In the genomic region with DNA sequence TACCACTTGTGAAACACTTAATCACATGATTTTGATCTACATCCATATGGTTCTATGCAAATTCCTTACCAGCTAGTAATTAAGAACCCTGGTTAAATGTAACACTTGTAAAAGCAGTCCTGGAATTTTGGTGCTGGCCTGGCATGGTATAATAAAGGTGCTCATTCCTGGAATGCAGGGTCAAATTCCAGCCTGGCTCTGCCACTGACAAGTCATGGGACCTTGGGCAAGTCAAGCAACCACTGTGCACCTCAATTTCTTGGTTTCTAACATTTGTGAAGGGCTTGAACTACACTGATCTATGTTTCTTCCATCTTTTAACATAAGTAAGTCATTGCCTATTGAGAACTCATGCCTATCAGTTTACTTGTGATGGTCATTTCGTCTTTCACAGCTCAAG, we compare ENCODE assay signal across 17 cellular contexts.
DNase-seq lines count a peak whose midpoint lies in the region; ATAC-seq and TF ChIP-seq lines count a peak whose summit lies in the region.
"Had no signal": no experiment of that assay in that cellular context is flagged by ENCODE, and none has a peak within 500 bp of the region (broad histone marks: within the 10 kb centered on the region; RNA-seq: fewer than 3 reads in every experiment).

No MANE protein-coding gene starts in this region.

- H3K4me3 ChIP-seq in hepatocyte, result no peak overlapping the region
- H3K4me3 ChIP-seq: skin epidermis, stomach had no signal

- peak overlapping the region; percentile 24 for H3K4me3 Mint-ChIP-seq in activated naive CD4-positive, alpha-beta T cell treated with anti-CD3 and anti-CD28 coated beads, Interleukin-2, amount 50 U/mL, for 24 hours
- H3K4me3 Mint-ChIP-seq in activated T-helper 17 cell treated with anti-CD3 and anti-CD28 coated beads, Interleukin-2, amount 50 U/mL, for 72 hours, result peak overlapping the region; percentile 73
- H3K4me3 Mint-ChIP-seq in stimulated activated naive B cell treated with anti-CD40 and anti-IgM and Interleukin-4, amounts not matched to agents 10 μg/mL and 1 μg/mL and 100 μg/mL, for 72 hours, result no peak overlapping the region

- no peak for ATAC-seq in activated T-helper 17 cell treated with anti-CD3 and anti-CD28 coated beads, Interleukin-2, amount 50 U/mL, for 72 hours (replicated peaks)
- ATAC-seq in stimulated activated naive B cell treated with anti-CD40 and anti-IgM and Interleukin-4, amounts not matched to agents 10 μg/mL and 1 μg/mL and 100 μg/mL, for 72 hours (replicated peaks), result no peak
- ATAC-seq in HG02938 (IDR thresholded peaks at IDR 0.05; ENCODE audit: unreplicated experiment), result no peak
- ATAC-seq: left cardiac atrium had no signal

- H3K27me3 ChIP-seq in hepatocyte, result no peaks in the 10 kb centered on the region
- H3K27me3 ChIP-seq: stomach had no signal

- no peaks in the 10 kb centered on the region for H3K9me2 ChIP-seq in hepatocyte (replicated peaks; ENCODE audit: insufficient read depth)

- H3K27me3 Mint-ChIP-seq in activated naive CD4-positive, alpha-beta T cell treated with anti-CD3 and anti-CD28 coated beads, Interleukin-2, amount 50 U/mL, for 24 hours, result no peaks in the 10 kb centered on the region
- no peaks in the 10 kb centered on the region for H3K27me3 Mint-ChIP-seq in activated T-helper 17 cell treated with anti-CD3 and anti-CD28 coated beads, Interleukin-2, amount 50 U/mL, for 72 hours
- H3K27me3 Mint-ChIP-seq in stimulated activated naive B cell treated with anti-CD40 and anti-IgM and Interleukin-4, amounts not matched to agents 10 μg/mL and 1 μg/mL and 100 μg/mL, for 72 hours, result no peaks in the 10 kb centered on the region

- H3K36me3 Mint-ChIP-seq in activated naive CD4-positive, alpha-beta T cell treated with anti-CD3 and anti-CD28 coated beads, Interleukin-2, amount 50 U/mL, for 24 hours, result no peaks in the 10 kb centered on the region
- H3K36me3 Mint-ChIP-seq in activated T-helper 17 cell treated with anti-CD3 and anti-CD28 coated beads, Interleukin-2, amount 50 U/mL, for 72 hours (ENCODE audit: low read depth), result peaks cover 5% of the 10 kb centered on the region
- H3K36me3 Mint-ChIP-seq in stimulated activated naive B cell treated with anti-CD40 and anti-IgM and Interleukin-4, amounts not matched to agents 10 μg/mL and 1 μg/mL and 100 μg/mL, for 72 hours, result peaks cover 6 to 9% of the 10 kb centered on the region in 2 donors

- no peaks in the 10 kb centered on the region for H3K9me3 ChIP-seq in hepatocyte (ENCODE audit: low read depth)
- H3K9me3 ChIP-seq: stomach had no signal

- H3K27ac ChIP-seq in hepatocyte, result no peak overlapping the region
- H3K27ac ChIP-seq: parathyroid adenoma had no signal

- H3K4me1 Mint-ChIP-seq in activated naive CD4-positive, alpha-beta T cell treated with anti-CD3 and anti-CD28 coated beads, Interleukin-2, amount 50 U/mL, for 24 hours, result peaks cover 35% of the 10 kb centered on the region
- H3K4me1 Mint-ChIP-seq in activated T-helper 17 cell treated with anti-CD3 and anti-CD28 coated beads, Interleukin-2, amount 50 U/mL, for 72 hours, result peaks cover 33% of the 10 kb centered on the region
- peaks cover 27 to 74% of the 10 kb centered on the region in 2 donors for H3K4me1 Mint-ChIP-seq in stimulated activated naive B cell treated with anti-CD40 and anti-IgM and Interleukin-4, amounts not matched to agents 10 μg/mL and 1 μg/mL and 100 μg/mL, for 72 hours

- POLR2A ChIA-PET in HEK293T (lab: Yijun Ruan, JAX), result no interaction called here

- in situ Hi-C loops in GM13977 (cut with MboI; ENCODE audit: low pct_unique_long_range_greater_than_20kb, low sequenced_read_pairs, unreplicated experiment), result no loop called here

- H2AFZ ChIP-seq in hepatocyte, result no peak overlapping the region

- peaks cover 3% of the 10 kb centered on the region for H3K9me3 Mint-ChIP-seq in activated naive CD4-positive, alpha-beta T cell treated with anti-CD3 and anti-CD28 coated beads, Interleukin-2, amount 50 U/mL, for 24 hours
- peaks cover 10% of the 10 kb centered on the region for H3K9me3 Mint-ChIP-seq in activated T-helper 17 cell treated with anti-CD3 and anti-CD28 coated beads, Interleukin-2, amount 50 U/mL, for 72 hours
- peaks cover 10 to 11% of the 10 kb centered on the region in 2 donors for H3K9me3 Mint-ChIP-seq in stimulated activated naive B cell treated with anti-CD40 and anti-IgM and Interleukin-4, amounts not matched to agents 10 μg/mL and 1 μg/mL and 100 μg/mL, for 72 hours

- WGBS in hepatocyte (ENCODE audit: low lambda C conversion rate, missing lambda C conversion rate), result 78% methylated on average over 1 of the region's 1 CpG

- DNase-seq in activated naive CD4-positive, alpha-beta T cell treated with Interleukin-2 at 50 U/mL for 16 hours, result no peak
- DNase-seq in hepatocyte (ENCODE audit: low spot score) (no peak), HEK293T (ENCODE audit: extremely low spot score) (no peak), GM13977 (ENCODE audit: low spot score) (no peak)
- no peak for DNase-seq in stimulated activated naive B cell treated with anti-CD40 and anti-IgM and Interleukin-4, amounts not matched to agents 10 μg/mL and 1 μg/mL and 100 μg/mL, for 72 hours
- DNase-seq: activated CD8-positive, alpha-beta memory T cell treated with anti-CD3 and anti-CD28 coated beads for 24 hours; activated naive CD4-positive, alpha-beta T cell; effector CD4-positive, alpha-beta T cell; left cardiac atrium; NCI-H2029; NCI-H69; stomach had no signal

- peak overlapping the region; percentile 10 for H3K4me2 ChIP-seq in hepatocyte

- peak overlapping the region; percentile 91 for H3K27ac Mint-ChIP-seq in activated naive CD4-positive, alpha-beta T cell treated with anti-CD3 and anti-CD28 coated beads, Interleukin-2, amount 50 U/mL, for 24 hours
- peak overlapping the region; percentile 97 for H3K27ac Mint-ChIP-seq in activated T-helper 17 cell treated with anti-CD3 and anti-CD28 coated beads, Interleukin-2, amount 50 U/mL, for 72 hours
- H3K27ac Mint-ChIP-seq in stimulated activated naive B cell treated with anti-CD40 and anti-IgM and Interleukin-4, amounts not matched to agents 10 μg/mL and 1 μg/mL and 100 μg/mL, for 72 hours, result peak overlapping the region; percentile 26

- no peak for TF ChIP-seq CTCF in hepatocyte (IDR thresholded peaks at IDR 0.05; ENCODE audit: poor library complexity)
- no peak for TF ChIP-seq CTCF in GM13977 (IDR thresholded peaks at IDR 0.05; ENCODE audit: extremely low read depth, insufficient read depth, missing control alignments)

- H3K36me3 ChIP-seq in hepatocyte (replicated peaks; ENCODE audit: insufficient read depth, low read depth), result no peaks in the 10 kb centered on the region
- H3K36me3 ChIP-seq: stomach had no signal

- no peaks in the 10 kb centered on the region for H3K79me2 ChIP-seq in hepatocyte
- H3K79me2 ChIP-seq: parathyroid adenoma had no signal

- CTCF ChIA-PET in HEK293T (lab: Yijun Ruan, JAX), result no interaction called here

- H3K4me1 ChIP-seq in hepatocyte (ENCODE audit: insufficient read depth), result peaks cover 3% of the 10 kb centered on the region

- H4K20me1 ChIP-seq in hepatocyte (ENCODE audit: insufficient read depth, poor library complexity, severe bottlenecking), result no peaks in the 10 kb centered on the region

TF ChIP-seq in HEK293T, 16 proteins besides CTCF, POLR2A, EP300 and RAD21:
- TF ChIP-seq L3MBTL2 (conservative IDR thresholded peaks at IDR 0.05) (no peak), ZNF384 (IDR thresholded peaks at IDR 0.05) (no peak), ELF4 (IDR thresholded peaks at IDR 0.05) (no peak), TARDBP (IDR thresholded peaks at IDR 0.05) (no peak), NFRKB (IDR thresholded peaks at IDR 0.05) (no peak), FOXA1 (IDR thresholded peaks at IDR 0.05) (no peak), SP1 (IDR thresholded peaks at IDR 0.05) (no peak), FOXM1 (IDR thresholded peaks at IDR 0.05; ENCODE audit: borderline replicate concordance) (no peak), HDGF (IDR thresholded peaks at IDR 0.05; ENCODE audit: borderline replicate concordance) (no peak), ARNT (IDR thresholded peaks at IDR 0.05) (no peak), CTBP1 (IDR thresholded peaks at IDR 0.05; ENCODE audit: borderline replicate concordance) (no peak), BHLHE40 (IDR thresholded peaks at IDR 0.05; ENCODE audit: borderline replicate concordance) (no peak), SUZ12 (IDR thresholded peaks at IDR 0.05) (no peak), LEF1 (IDR thresholded peaks at IDR 0.05; ENCODE audit: borderline replicate concordance) (no peak), FOXK2 (IDR thresholded peaks at IDR 0.05) (no peak)
- TF ChIP-seq, protein P1, sequence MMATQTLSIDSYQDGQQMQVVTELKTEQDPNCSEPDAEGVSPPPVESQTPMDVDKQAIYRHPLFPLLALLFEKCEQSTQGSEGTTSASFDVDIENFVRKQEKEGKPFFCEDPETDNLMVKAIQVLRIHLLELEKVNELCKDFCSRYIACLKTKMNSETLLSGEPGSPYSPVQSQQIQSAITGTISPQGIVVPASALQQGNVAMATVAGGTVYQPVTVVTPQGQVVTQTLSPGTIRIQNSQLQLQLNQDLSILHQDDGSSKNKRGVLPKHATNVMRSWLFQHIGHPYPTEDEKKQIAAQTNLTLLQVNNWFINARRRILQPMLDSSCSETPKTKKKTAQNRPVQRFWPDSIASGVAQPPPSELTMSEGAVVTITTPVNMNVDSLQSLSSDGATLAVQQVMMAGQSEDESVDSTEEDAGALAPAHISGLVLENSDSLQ (IDR thresholded peaks at IDR 0.05), result no peak
TF ChIP-seq in HEK293T: peak in this region for 0.

Comparison
In these comparisons a context has a peak if more than half of its experiments do, and no peak if none do; other contexts are left out.
1. H3K27ac Mint-ChIP-seq: peak in every context shown above with its lines; median percentile 97 in activated T-helper 17 cell treated with anti-CD3 and anti-CD28 coated beads, Interleukin-2, amount 50 U/mL, for 72 hours; 91 in activated naive CD4-positive, alpha-beta T cell treated with anti-CD3 and anti-CD28 coated beads, Interleukin-2, amount 50 U/mL, for 24 hours; 26 in stimulated activated naive B cell treated with anti-CD40 and anti-IgM and Interleukin-4, amounts not matched to agents 10 μg/mL and 1 μg/mL and 100 μg/mL, for 72 hours.
2. H3K4me3 Mint-ChIP-seq: peak in activated naive CD4-positive, alpha-beta T cell treated with anti-CD3 and anti-CD28 coated beads, Interleukin-2, amount 50 U/mL, for 24 hours (single experiment) and activated T-helper 17 cell treated with anti-CD3 and anti-CD28 coated beads, Interleukin-2, amount 50 U/mL, for 72 hours (single experiment); none in stimulated activated naive B cell treated with anti-CD40 and anti-IgM and Interleukin-4, amounts not matched to agents 10 μg/mL and 1 μg/mL and 100 μg/mL, for 72 hours (0 of 2).